Comparison of ENCODE assay signal across 11 cellular contexts in the genomic region with DNA sequence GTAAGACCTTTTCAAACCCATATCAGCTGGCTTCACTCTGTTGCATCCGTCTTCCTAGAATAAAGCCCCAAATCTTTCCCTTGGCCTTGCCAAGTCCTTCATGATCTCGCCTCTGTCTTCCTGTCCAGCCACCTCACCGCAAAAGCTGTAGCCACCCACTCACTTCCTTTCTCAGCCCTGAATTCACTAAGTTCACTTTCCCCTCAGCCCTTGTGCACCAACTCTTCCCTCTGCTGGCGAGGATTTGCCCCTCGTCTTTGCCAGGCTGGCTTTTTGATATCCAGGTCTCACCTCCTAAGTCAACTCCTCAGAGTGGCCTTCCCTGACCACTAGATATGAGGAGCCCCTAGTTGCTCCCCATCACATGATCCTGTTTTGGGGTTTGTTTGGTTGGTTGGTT. TPM values are rescaled to one million over a fixed set of nuclear protein-coding genes. Genes with fewer than 3 reads are reported as not detected.
DNase-seq lines count a peak whose midpoint lies in the region; ATAC-seq and TF ChIP-seq lines count a peak whose summit lies in the region.
"Had no signal": no experiment of that assay in that cellular context is flagged by ENCODE, and none has a peak within 500 bp of the region (broad histone marks: within the 10 kb centered on the region; RNA-seq: fewer than 3 reads in every experiment).

No MANE protein-coding gene starts in this region.

- H3K4me1 ChIP-seq in ascending aorta = peaks cover 5 to 43% of the 10 kb centered on the region in 2 donors

- H3K4me3 Mint-ChIP-seq in CD14-positive monocyte = no peak overlapping the region

- DNase-seq in AG08395 (ENCODE audit: low spot score) = peak; percentile 58
- DNase-seq in SK-MEL-5 (ENCODE audit: low read depth, low spot score) = peak; percentile 73
- DNase-seq in fibroblast of the aortic adventitia (ENCODE audit: low read depth) = peak; percentile 82
- DNase-seq in CD14-positive monocyte (ENCODE audit: low spot score) = no peak
- no peak for DNase-seq in ascending aorta (ENCODE audit: low spot score in 2 of 2)
- no peak for DNase-seq in NCI-H2029 (lab: John Stamatoyannopoulos, UW)
- DNase-seq: kidney glomerular epithelial cell; stimulated activated CD4-positive, alpha-beta T cell treated with anti-CD3 and anti-CD28 coated beads, Interleukin-2, amount 100 ng/mL, for 24 hours had no signal

- in situ Hi-C loops in SK-MEL-5 (cut with HindIII; ENCODE audit: low pct_unique_long_range_greater_than_20kb, low sequenced_read_pairs) = no loop called here

- ATAC-seq in GM18858 (IDR thresholded peaks at IDR 0.05; ENCODE audit: unreplicated experiment) = no peak

- no peaks in the 10 kb centered on the region for H3K36me3 Mint-ChIP-seq in CD14-positive monocyte

- no peak overlapping the region for H3K27ac Mint-ChIP-seq in CD14-positive monocyte

- no peak overlapping the region for H3K4me3 ChIP-seq in GM12875 (ENCODE audit: low read depth, low read length)
- H3K4me3 ChIP-seq in fibroblast of the aortic adventitia (ENCODE audit: low read depth, low read length) = no peak overlapping the region
- no peak overlapping the region for H3K4me3 ChIP-seq in ascending aorta

- H3K27ac ChIP-seq in ascending aorta = peak overlapping the region in 1 of 2 donors; percentile 25
- H3K27ac ChIP-seq: HL-60 had no signal

- H3K9me3 Mint-ChIP-seq in CD14-positive monocyte = peaks cover 0 to 3% (median 0%) of the 10 kb centered on the region in 7 donors

- TF ChIP-seq CTCF in GM12875 (IDR thresholded peaks at IDR 0.05; ENCODE audit: borderline replicate concordance, insufficient read depth, low read depth, low read length) = peak; percentile 29; the same call in 1 of the 2 replicates
- TF ChIP-seq CTCF in fibroblast of the aortic adventitia (IDR thresholded peaks at IDR 0.05; ENCODE audit: insufficient read depth, low read length) = peak; percentile 47
- no peak for TF ChIP-seq CTCF in CD14-positive monocyte (IDR thresholded peaks at IDR 0.05)
- peak in 1 of 3 experiments; percentile 6 for TF ChIP-seq CTCF in ascending aorta (IDR thresholded peaks at IDR 0.05)

- intact Hi-C loops in CD14-positive monocyte (cut with micrococcal nuclease) = no loop called here
- intact Hi-C loops in ascending aorta (cut with DNase I) = no loop called here

- H3K36me3 ChIP-seq in ascending aorta = no peaks in the 10 kb centered on the region

- H3K4me1 Mint-ChIP-seq in CD14-positive monocyte = peaks cover 20% of the 10 kb centered on the region

- peaks cover 35 to 46% (median 40%) of the 10 kb centered on the region in 3 donors for H3K27me3 Mint-ChIP-seq in CD14-positive monocyte (ENCODE audit: low read depth in 3 of 3)

- no peaks in the 10 kb centered on the region for H3K27me3 ChIP-seq in ascending aorta

- H3K9me3 ChIP-seq in ascending aorta = no peaks in the 10 kb centered on the region

RNA-seq across cellular contexts. Expression of a gene that starts 3.9 kb away (rescaled TPM):
- 5.6 and 6.7 TPM in 2 replicates for total RNA-seq in SK-MEL-5 (2014; rRNA removed; shearing (Covaris generic))
- 1.1 and 3.0 TPM in 2 replicates for polyA plus RNA-seq in SK-MEL-5 (2015; cell fraction: cytosol; rRNA removed)
- polyA plus RNA-seq in SK-MEL-5 (2015; cell fraction: nucleus; rRNA removed) = 68.8 and 99.3 TPM in 2 replicates
- total RNA-seq in fibroblast of the aortic adventitia (ENCODE audit: low replicate concordance) = 101 and 133 TPM in 2 replicates
- polyA plus RNA-seq in CD14-positive monocyte = not detected
- total RNA-seq in ascending aorta = 339 TPM

RNA-seq across cellular contexts. Expression of a gene that starts 56.4 kb away (rescaled TPM):
- 4.2 and 4.4 TPM in 2 replicates for total RNA-seq in SK-MEL-5 (2014; rRNA removed; shearing (Covaris generic))
- polyA plus RNA-seq in SK-MEL-5 (2015; cell fraction: cytosol; rRNA removed) = 11.1 and 11.8 TPM in 2 replicates
- 32.9 and 35.6 TPM in 2 replicates for polyA plus RNA-seq in SK-MEL-5 (2015; cell fraction: nucleus; rRNA removed)
- total RNA-seq in fibroblast of the aortic adventitia (ENCODE audit: low replicate concordance) = 7.9 and 11.3 TPM in 2 replicates
- polyA plus RNA-seq in CD14-positive monocyte = not detected
- 1.9 TPM for total RNA-seq in ascending aorta

Comparison
In these comparisons a context has a peak if more than half of its experiments do, and no peak if none do; other contexts are left out.
1. DNase-seq: peak in AG08395 (single experiment), SK-MEL-5 (single experiment) and fibroblast of the aortic adventitia (single experiment); none in CD14-positive monocyte (single experiment), ascending aorta (0 of 2) and NCI-H2029 (single experiment).
2. RNA of a gene that starts 3.9 kb away (total RNA-seq): 339 TPM in ascending aorta (single experiment) and 101 to 133 TPM in fibroblast of the aortic adventitia; 5.6 to 6.7 TPM in SK-MEL-5; every median in the first group is over 10 times any median in the second.